In genomic region chr18:70075906-70076305, GRCh38 we compare ENCODE assay signal across 31 cellular contexts.
DNase-seq lines count a peak whose midpoint lies in the region; ATAC-seq and TF ChIP-seq lines count a peak whose summit lies in the region.
"Had no signal": no experiment of that assay in that cellular context is flagged by ENCODE, and none has a peak within 500 bp of the region (broad histone marks: within the 10 kb centered on the region; RNA-seq: fewer than 3 reads in every experiment).

No MANE protein-coding gene starts in this region.

- no peaks in the 10 kb centered on the region for H3K4me1 ChIP-seq in cardiac muscle cell (ENCODE audit: low read depth)
- no peaks in the 10 kb centered on the region for H3K4me1 ChIP-seq in right atrium auricular region
- H3K4me1 ChIP-seq in foreskin keratinocyte = no peaks in the 10 kb centered on the region
- H3K4me1 ChIP-seq: A549, ascending aorta, BLaER1 had no signal

- H3K4me3 ChIP-seq in cardiac muscle cell (no peak overlapping the region), right atrium auricular region (no peak overlapping the region), cardiac fibroblast (replicated peaks in 1 of 2; ENCODE audit: low read depth in 2 of 2, low read length in 2 of 2) (no peak overlapping the region)
- H3K4me3 ChIP-seq: A549, ascending aorta, BLaER1, ovary had no signal

- H3K9me3 ChIP-seq in cardiac muscle cell (ENCODE audit: low read depth) = no peaks in the 10 kb centered on the region
- H3K9me3 ChIP-seq in right atrium auricular region = no peaks in the 10 kb centered on the region
- H3K9me3 ChIP-seq: A549, ascending aorta, BLaER1, ovary had no signal

- peak in 1 of 2 donors; percentile 8 for DNase-seq in cardiac muscle cell (ENCODE audit: low read depth in 1 of 2, low spot score in 1 of 2)
- no peak for DNase-seq in right atrium auricular region (ENCODE audit: low spot score)
- DNase-seq in cardiac fibroblast (ENCODE audit: low read depth in 2 of 2) = peak; percentile 6 to 10
- no peak for DNase-seq in foreskin keratinocyte
- no peak for DNase-seq in NCI-H1694 (lab: John Stamatoyannopoulos, UW)
- DNase-seq: activated CD4-positive, alpha-beta T cell treated with anti-CD3 and anti-CD28 coated beads, Interleukin-2, amount 50 U/mL, for 48 hours; activated CD4-positive, CD25-positive, alpha-beta regulatory T cell treated with anti-CD3 and anti-CD28 coated beads, Interleukin-2, amount 50 U/mL, for 72 hours; activated gamma-delta T cell treated with Interleukin-2 at 50 U/mL for 16 hours; activated naive CD8-positive, alpha-beta T cell treated with anti-CD3 and anti-CD28 coated beads, Interleukin-2, amount 10 ng/mL, durations not matched to agents 7 days and 5 days; activated T-cell treated with anti-CD3 and anti-CD28 coated beads, Interleukin-2, amount 50 U/mL, for 48 hours; central memory CD4-positive, alpha-beta T cell; DMS153; GOT3; hypothalamus; left cardiac atrium; NCI-H1092 treated with DMSO at 0.1 percent for 48 hours; NCI-H1930; NCI-H524 treated with DMSO at 0.1 percent for 48 hours; NK-92 treated with Interleukin-12 subunit alpha and Interleukin-12 subunit beta, amount 100 ng/mL, for 24 hours; ovary; Right ventricle myocardium superior; small intestine; stimulated activated naive B cell treated with anti-CD40 and anti-IgM and Interleukin-4, amounts not matched to agents 10 μg/mL and 1 μg/mL and 100 μg/mL, for 72 hours; substantia nigra had no signal

- no peaks in the 10 kb centered on the region for H3K36me3 ChIP-seq in cardiac muscle cell
- H3K36me3 ChIP-seq in right atrium auricular region = no peaks in the 10 kb centered on the region
- H3K36me3 ChIP-seq: ovary had no signal

- TF ChIP-seq CTCF in cardiac muscle cell (IDR thresholded peaks at IDR 0.05; ENCODE audit: low read depth, low read length) (peak; percentile 29), right atrium auricular region (IDR thresholded peaks at IDR 0.05) (no peak), cardiac fibroblast (IDR thresholded peaks at IDR 0.05; ENCODE audit: low read depth, low read length) (peak; percentile 19), foreskin keratinocyte (conservative IDR thresholded peaks at IDR 0.05) (peak; percentile 7)

- no peak overlapping the region for H3K27ac ChIP-seq in cardiac muscle cell
- H3K27ac ChIP-seq in right atrium auricular region = no peak overlapping the region
- no peak overlapping the region for H3K27ac ChIP-seq in foreskin keratinocyte
- H3K27ac ChIP-seq: A549, ascending aorta, BLaER1, ovary had no signal

- ATAC-seq in foreskin keratinocyte = no peak
- no peak for ATAC-seq in GM21360 (IDR thresholded peaks at IDR 0.05; ENCODE audit: unreplicated experiment)
- no peak for ATAC-seq in GM21825 (IDR thresholded peaks at IDR 0.05; ENCODE audit: unreplicated experiment)
- no peak for ATAC-seq in GM21526 (IDR thresholded peaks at IDR 0.05; ENCODE audit: low FRiP score, unreplicated experiment)
- ATAC-seq: A549; esophagus mucosa; left cardiac atrium; stimulated activated naive B cell treated with anti-CD40 and anti-IgM and Interleukin-4, amounts not matched to agents 10 μg/mL and 1 μg/mL and 100 μg/mL, for 72 hours had no signal

- H3K27me3 ChIP-seq in cardiac muscle cell = no peaks in the 10 kb centered on the region
- H3K27me3 ChIP-seq in right atrium auricular region = no peaks in the 10 kb centered on the region
- H3K27me3 ChIP-seq in foreskin keratinocyte = no peaks in the 10 kb centered on the region
- H3K27me3 ChIP-seq: ascending aorta, BLaER1 had no signal

Comparison
In these comparisons a context has a peak if more than half of its experiments do, and no peak if none do; other contexts are left out.
1. CTCF ChIP-seq: peak in cardiac muscle cell (single experiment), cardiac fibroblast (single experiment) and foreskin keratinocyte (single experiment); none in right atrium auricular region (0 of 2).
2. DNase-seq: peak in cardiac fibroblast (2 of 2); none in right atrium auricular region (single experiment), foreskin keratinocyte (0 of 2) and NCI-H1694 (single experiment).